Comparison of ENCODE assay signal across 14 cellular contexts in genomic region chr14:86405250-86405649, GRCh38.
DNase-seq lines count a peak whose midpoint lies in the region; ATAC-seq, FAIRE-seq and TF ChIP-seq lines count a peak whose summit lies in the region.
"Had no signal": no experiment of that assay in that cellular context is flagged by ENCODE, and none has a peak within 500 bp of the region (broad histone marks: within the 10 kb centered on the region; RNA-seq: fewer than 3 reads in every experiment).

No MANE protein-coding gene starts in this region.

- H3K18ac ChIP-seq in IMR-90 (ENCODE audit: low read depth, low read length), result no peak overlapping the region
- H3K18ac ChIP-seq in H1 (ENCODE audit: extremely low read depth, low read length), result no peak overlapping the region
- H3K18ac ChIP-seq in mesenchymal stem cell (ENCODE audit: low read depth in 1 of 2, low read length in 2 of 2), result peak overlapping the region in 1 of 2 experiments; percentile 52

- H4K5ac ChIP-seq in IMR-90 (ENCODE audit: low read depth, low read length) (0 out of 2 replicates have a peak overlapping the region, but pooled peaks have one; percentile 9), H1 (ENCODE audit: insufficient read length, low read depth, low read length) (no peak overlapping the region)

- H2AFZ ChIP-seq in IMR-90 (replicated peaks; ENCODE audit: low read length, poor library complexity), result no peak overlapping the region
- H2AFZ ChIP-seq in H1 (ENCODE audit: low read length), result no peak overlapping the region
- no peak overlapping the region for H2AFZ ChIP-seq in mesenchymal stem cell (ENCODE audit: low read depth, low read length)
- H2AFZ ChIP-seq: GM23338 had no signal

- DNase-seq in IMR-90 (peak; percentile 9), SK-N-MC (ENCODE audit: low read depth, low spot score) (peak; percentile 47), H1 (ENCODE audit: low read depth in 1 of 2, low spot score in 2 of 2) (no peak), mesenchymal stem cell (peak; percentile 18), globus pallidus (ENCODE audit: low spot score) (no peak), NCI-H2196 treated with DMSO at 0.1 percent for 48 hours (lab: John Stamatoyannopoulos, UW; ENCODE audit: unreplicated experiment) (no peak)
- DNase-seq: AML-193; Caco-2; CD8-positive, alpha-beta memory T cell; H9 had no signal

- intact Hi-C loops in IMR-90 (cut with micrococcal nuclease), result no loop called here

- H3K4me2 ChIP-seq in IMR-90 (ENCODE audit: low read depth, low read length) (peak overlapping the region; percentile 26), H1 (ENCODE audit: insufficient read depth in 1 of 2, low read depth in 2 of 2, low read length in 2 of 2) (no peak overlapping the region), mesenchymal stem cell (ENCODE audit: low read length, poor library complexity, severe bottlenecking) (no peak overlapping the region)
- H3K4me2 ChIP-seq: BLaER1, GM23338 had no signal

- H2BK12ac ChIP-seq in H1 (ENCODE audit: low read depth, low read length), result no peak overlapping the region
- H2BK12ac ChIP-seq in mesenchymal stem cell (ENCODE audit: low read length in 2 of 2), result no peak overlapping the region

- H3K27ac ChIP-seq in IMR-90 (ENCODE audit: insufficient read depth, low read length) (peak overlapping the region; percentile 79), SK-N-MC (peak overlapping the region; percentile 95), H1 (ENCODE audit: low read depth, low read length) (no peak overlapping the region), mesenchymal stem cell (ENCODE audit: low read length, poor library complexity, severe bottlenecking) (no peak overlapping the region)
- H3K27ac ChIP-seq: BLaER1 had no signal

- in situ Hi-C loops in IMR-90 (cut with MboI; ENCODE audit: low sequenced_read_pairs), result no loop called here

- no peaks in the 10 kb centered on the region for H3K36me3 ChIP-seq in IMR-90 (ENCODE audit: control insufficient read depth, insufficient read depth, low read length)
- H3K36me3 ChIP-seq in SK-N-MC (ENCODE audit: insufficient read depth, low read length), result no peaks in the 10 kb centered on the region
- H3K36me3 ChIP-seq in H1 (ENCODE audit: control insufficient read depth in 2 of 4, insufficient read depth in 4 of 4, low read length in 3 of 4), result no peaks in the 10 kb centered on the region
- H3K36me3 ChIP-seq in mesenchymal stem cell (ENCODE audit: control insufficient read depth in 1 of 2, insufficient read depth in 2 of 2, low read depth in 1 of 2, low read length in 2 of 2), result no peaks in the 10 kb centered on the region
- H3K36me3 ChIP-seq: BLaER1 had no signal

- no peaks in the 10 kb centered on the region for H3K79me2 ChIP-seq in H1 (ENCODE audit: control insufficient read depth in 1 of 2, insufficient read depth in 2 of 2, low read length in 2 of 2)

- H3K14ac ChIP-seq in IMR-90 (replicated peaks; ENCODE audit: low read depth, low read length) (0 out of 2 replicates have a peak overlapping the region, but pooled peaks have one; percentile 11), H1 (ENCODE audit: insufficient read length) (no peak overlapping the region), mesenchymal stem cell (ENCODE audit: low read length in 2 of 2) (no peak overlapping the region)

- TF ChIP-seq POLR2A in IMR-90 (IDR thresholded peaks at IDR 0.05; ENCODE audit: low read depth, low read length), result no peak
- TF ChIP-seq POLR2A in H1 (IDR thresholded peaks at IDR 0.05; ENCODE audit: control extremely low read depth in 1 of 2, low read depth in 2 of 2, low read length in 2 of 2), result no peak

- H3K79me1 ChIP-seq in IMR-90 (ENCODE audit: low read depth in 1 of 2, low read length in 2 of 2) (no peaks in the 10 kb centered on the region), H1 (ENCODE audit: low read depth, low read length) (no peaks in the 10 kb centered on the region), mesenchymal stem cell (replicated peaks; ENCODE audit: low read length, poor library complexity, severe bottlenecking) (no peaks in the 10 kb centered on the region)

- H2AK5ac ChIP-seq in IMR-90 (ENCODE audit: low read depth, low read length), result peak overlapping the region; percentile 74; the same call in 1 of the 2 replicates
- no peak overlapping the region for H2AK5ac ChIP-seq in H1 (ENCODE audit: low read depth, low read length)
- H2AK5ac ChIP-seq in mesenchymal stem cell (ENCODE audit: low read length, severe bottlenecking), result no peak overlapping the region

- ATAC-seq in IMR-90 (ENCODE audit: low read depth) (peak; percentile 65), GM19035 (IDR thresholded peaks at IDR 0.05; ENCODE audit: unreplicated experiment) (no peak), HG02981 (IDR thresholded peaks at IDR 0.05; ENCODE audit: unreplicated experiment) (no peak)
- ATAC-seq: GM23338 had no signal

- H3K9me1 ChIP-seq in IMR-90 (ENCODE audit: insufficient read depth, low read length), result no peaks in the 10 kb centered on the region

- H4K20me1 ChIP-seq in IMR-90 (ENCODE audit: insufficient read depth, low read length), result no peaks in the 10 kb centered on the region
- H4K20me1 ChIP-seq in H1 (replicated peaks in 1 of 2; ENCODE audit: control insufficient read depth in 1 of 2, insufficient read depth in 2 of 2, low read length in 2 of 2), result no peaks in the 10 kb centered on the region
- H4K20me1 ChIP-seq: BLaER1 had no signal

- no CpG with 5 or more reads among the region's 1 CpG for WGBS in IMR-90 (ENCODE audit: extremely low coverage in 2 of 2, insufficient read length in 1 of 2), 2 experiments
- WGBS in H1 (ENCODE audit: extremely low coverage in 1 of 2, insufficient coverage in 1 of 2, insufficient read length in 1 of 2, insufficient replicate concordance in 2 of 2, low coverage in 1 of 2, low lambda C conversion rate in 2 of 2, missing lambda C conversion rate in 1 of 2), 2 experiments, result 88% methylated on average over 1 of the region's 1 CpG; no CpG with 5 or more reads in 1 of the 2 experiments
- 100% methylated on average over 1 of the region's 1 CpG for WGBS in mesenchymal stem cell

- H3K4me1 ChIP-seq in IMR-90 (ENCODE audit: control insufficient read depth, insufficient read depth, low read length), result peaks cover 3% of the 10 kb centered on the region
- peaks cover 0 to 2% (median 0%) of the 10 kb centered on the region in 4 experiments; a peak in 1 of 7 replicates for H3K4me1 ChIP-seq in H1 (replicated peaks in 1 of 4; ENCODE audit: control insufficient read depth in 3 of 4, insufficient read depth in 4 of 4, low read length in 3 of 4)
- H3K4me1 ChIP-seq in mesenchymal stem cell (ENCODE audit: control insufficient read depth, insufficient read depth, low read depth, low read length), result peaks cover 2% of the 10 kb centered on the region
- H3K4me1 ChIP-seq: BLaER1 had no signal

- H2BK15ac ChIP-seq in IMR-90 (ENCODE audit: low read depth, low read length) (peak overlapping the region; percentile 63; the same call in 1 of the 3 replicates), H1 (ENCODE audit: low read length) (no peak overlapping the region), mesenchymal stem cell (ENCODE audit: low read depth, poor library complexity, severe bottlenecking) (no peak overlapping the region)

- H2BK5ac ChIP-seq in IMR-90 (ENCODE audit: low read depth, low read length, poor library complexity, severe bottlenecking), result peak overlapping the region; percentile 73
- H2BK5ac ChIP-seq in H1 (ENCODE audit: low read depth, low read length), result no peak overlapping the region
- H2BK5ac ChIP-seq in mesenchymal stem cell (ENCODE audit: low read depth, low read length, poor library complexity, severe bottlenecking), result no peak overlapping the region

- H3K27me3 ChIP-seq in IMR-90 (ENCODE audit: control insufficient read depth, insufficient read depth, low read length), result no peaks in the 10 kb centered on the region
- no peaks in the 10 kb centered on the region for H3K27me3 ChIP-seq in H1 (replicated peaks in 1 of 4; ENCODE audit: control insufficient read depth in 3 of 4, extremely low read depth in 1 of 4, insufficient read depth in 3 of 4, low read length in 3 of 4)
- H3K27me3 ChIP-seq in mesenchymal stem cell (ENCODE audit: control insufficient read depth in 1 of 2, insufficient read depth in 1 of 2, low read length in 2 of 2), result no peaks in the 10 kb centered on the region
- H3K27me3 ChIP-seq: BLaER1 had no signal

- TF ChIP-seq RAD21 in IMR-90 (IDR thresholded peaks at IDR 0.05; ENCODE audit: low read length) (no peak), H1 (IDR thresholded peaks at IDR 0.05 in 1 of 2, conservative IDR thresholded peaks at IDR 0.05 in 1 of 2; ENCODE audit: low read depth in 2 of 2, low read length in 2 of 2) (no peak)

- H3K23ac ChIP-seq in IMR-90 (ENCODE audit: low read depth, low read length), result no peak overlapping the region
- H3K23ac ChIP-seq in H1 (ENCODE audit: insufficient read length), result no peak overlapping the region
- no peak overlapping the region for H3K23ac ChIP-seq in mesenchymal stem cell (ENCODE audit: low read length in 2 of 2)

- no peak overlapping the region for H2AK9ac ChIP-seq in IMR-90 (replicated peaks; ENCODE audit: low read depth, low read length, poor library complexity)

- POLR2A ChIA-PET in IMR-90 (lab: Charles Lee; ENCODE audit: unreplicated experiment), result no interaction called here
- POLR2A ChIA-PET in H1 (lab: Charles Lee; ENCODE audit: partially characterized antibody), result no interaction called here

- dilution Hi-C loops in IMR-90 (cut with HindIII; ENCODE audit: low sequenced_read_pairs, unreplicated experiment), result no loop called here

- peak overlapping the region; percentile 76 for H4K91ac ChIP-seq in IMR-90 (ENCODE audit: insufficient read depth, low read depth, low read length)
- H4K91ac ChIP-seq in H1 (replicated peaks; ENCODE audit: insufficient read length, low read length), result no peak overlapping the region
- no peak overlapping the region for H4K91ac ChIP-seq in mesenchymal stem cell (ENCODE audit: low read length)

- no TSS peak for BruUV-seq in IMR-90 (replicated peaks; lab: Mats Ljungman, UMichigan)

- H3K4me3 ChIP-seq in IMR-90 (ENCODE audit: insufficient read depth, low read depth, low read length) (no peak overlapping the region), SK-N-MC (peak overlapping the region; percentile 60), H1 (ENCODE audit: extremely low read depth in 1 of 4, insufficient read depth in 2 of 4, low read depth in 3 of 4, low read length in 4 of 4) (no peak overlapping the region), mesenchymal stem cell (ENCODE audit: insufficient read depth in 1 of 2, low read depth in 1 of 2, low read length in 2 of 2) (no peak overlapping the region)
- H3K4me3 ChIP-seq: BLaER1, GM23338 had no signal

- FAIRE-seq in H1 (lab: Jason Lieb, UNC), result no peak

- no peaks in the 10 kb centered on the region for H3K23me2 ChIP-seq in H1 (ENCODE audit: low read depth, low read length)

- no peaks in the 10 kb centered on the region for H3K9me3 ChIP-seq in IMR-90 (ENCODE audit: control insufficient read depth, insufficient read depth, low read length)
- no peaks in the 10 kb centered on the region for H3K9me3 ChIP-seq in SK-N-MC (ENCODE audit: low read depth, low read length)
- H3K9me3 ChIP-seq in H1 (ENCODE audit: insufficient read depth in 2 of 2, low read depth in 1 of 2, low read length in 1 of 2), result no peaks in the 10 kb centered on the region; a peak in 1 of 4 replicates
- no peaks in the 10 kb centered on the region for H3K9me3 ChIP-seq in mesenchymal stem cell (ENCODE audit: control insufficient read depth, low read length)
- H3K9me3 ChIP-seq: BLaER1 had no signal

- no peak for TF ChIP-seq CTCF in IMR-90 (conservative IDR thresholded peaks at IDR 0.05; ENCODE audit: low read depth, low read length)
- no peak for TF ChIP-seq CTCF in H1 (IDR thresholded peaks at IDR 0.05; ENCODE audit: control extremely low read depth in 1 of 3, insufficient read depth in 1 of 3, low read depth in 1 of 3, low read length in 3 of 3)

- H2BK120ac ChIP-seq in IMR-90 (ENCODE audit: low read depth, low read length), result peak overlapping the region; percentile 66
- no peak overlapping the region for H2BK120ac ChIP-seq in H1 (replicated peaks; ENCODE audit: low read depth, low read length)
- H2BK120ac ChIP-seq in mesenchymal stem cell (ENCODE audit: low read depth, low read length), result no peak overlapping the region

- H3K4ac ChIP-seq in IMR-90 (ENCODE audit: low read depth, low read length), result peak overlapping the region; percentile 59
- H3K4ac ChIP-seq in H1 (replicated peaks; ENCODE audit: insufficient read length, low read depth, low read length), result no peak overlapping the region
- H3K4ac ChIP-seq in mesenchymal stem cell (ENCODE audit: low read depth in 1 of 2, low read length in 2 of 2), result no peak overlapping the region

- peak overlapping the region; percentile 39 to 83 for H4K8ac ChIP-seq in IMR-90 (ENCODE audit: low read depth in 2 of 2, low read length in 2 of 2)
- no peak overlapping the region for H4K8ac ChIP-seq in H1 (ENCODE audit: extremely low read depth, insufficient read depth, low read length)
- peak overlapping the region; percentile 70 for H4K8ac ChIP-seq in mesenchymal stem cell (ENCODE audit: low read length)

- no peak overlapping the region for H3K9ac ChIP-seq in IMR-90 (ENCODE audit: low read depth, low read length)
- H3K9ac ChIP-seq in SK-N-MC (ENCODE audit: insufficient read length), result peak overlapping the region; percentile 16
- H3K9ac ChIP-seq in H1 (replicated peaks in 1 of 4; ENCODE audit: extremely low read depth in 1 of 4, low read depth in 3 of 4, low read length in 3 of 4), result no peak overlapping the region
- H3K9ac ChIP-seq in mesenchymal stem cell (ENCODE audit: low read length), result no peak overlapping the region
- H3K9ac ChIP-seq: BLaER1 had no signal

- CTCF ChIA-PET in IMR-90 (lab: Yijun Ruan, JAX) (interaction anchor here (1.5 kb wide), 1 partner anchor 9 kb away, joined by 4 read pairs; no protein-coding TSS in a partner anchor), H1 (lab: Charles Lee; ENCODE audit: partially characterized antibody) (no interaction called here)

- TF ChIP-seq EP300 in H1 (IDR thresholded peaks at IDR 0.05; ENCODE audit: borderline replicate concordance in 1 of 2, low read depth in 2 of 2, low read length in 2 of 2), result no peak

- H2BK20ac ChIP-seq in IMR-90 (ENCODE audit: low read depth, low read length) (peak overlapping the region; percentile 65), H1 (ENCODE audit: low read length) (no peak overlapping the region)

- H3K56ac ChIP-seq in IMR-90 (ENCODE audit: extremely low read depth, insufficient read depth, low read length) (no peak overlapping the region), H1 (replicated peaks; ENCODE audit: insufficient read length, low read depth, low read length) (no peak overlapping the region)

Comparison
In these comparisons a context has a peak if more than half of its experiments do, and no peak if none do; other contexts are left out.
1. DNase-seq: peak in IMR-90 (single experiment), SK-N-MC (single experiment) and mesenchymal stem cell (single experiment); none in H1 (0 of 2), globus pallidus (single experiment) and NCI-H2196 treated with DMSO at 0.1 percent for 48 hours (single experiment).
2. H3K27ac ChIP-seq: peak in IMR-90 (single experiment) and SK-N-MC (single experiment); none in H1 (single experiment) and mesenchymal stem cell (single experiment).